Comparison of ENCODE assay signal across 27 cellular contexts in the genomic region with DNA sequence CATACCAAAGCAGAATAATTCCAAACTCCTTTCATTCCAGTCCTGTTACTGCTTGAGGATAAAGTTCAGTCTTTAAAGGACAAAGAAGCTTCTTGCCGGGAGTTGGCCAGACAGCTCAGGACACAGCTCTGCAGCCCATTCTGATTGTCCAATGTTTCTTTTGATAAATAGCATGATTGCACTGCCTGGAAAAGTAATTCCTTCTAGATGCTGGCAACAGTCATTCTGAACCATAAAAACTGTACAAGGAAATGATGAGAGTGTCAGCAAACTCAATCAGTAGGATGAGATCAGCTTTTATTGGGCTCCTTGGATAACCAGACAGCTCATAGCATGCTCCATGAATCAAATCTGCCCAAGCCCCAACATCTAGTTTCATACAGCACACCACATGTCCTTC.
DNase-seq lines count a peak whose midpoint lies in the region; ATAC-seq and TF ChIP-seq lines count a peak whose summit lies in the region.
"Had no signal": no experiment of that assay in that cellular context is flagged by ENCODE, and none has a peak within 500 bp of the region (broad histone marks: within the 10 kb centered on the region; RNA-seq: fewer than 3 reads in every experiment).

No MANE protein-coding gene starts in this region.

- peak overlapping the region; percentile 67 for H3K9ac ChIP-seq in GM23248

- WGBS in GM23248 (ENCODE audit: low coverage in 1 of 2, low lambda C conversion rate in 2 of 2, missing lambda C conversion rate in 2 of 2), 2 experiments: 0% methylated on average over 1 of the region's 1 CpG

- H3K36me3 ChIP-seq in GM23248 (ENCODE audit: low read depth) (no peaks in the 10 kb centered on the region), gastrocnemius medialis (no peaks in the 10 kb centered on the region), HAP-1 (replicated peaks) (no peaks in the 10 kb centered on the region)
- H3K36me3 ChIP-seq: pancreas, thoracic aorta, uterus had no signal

- intact Hi-C loops in gastrocnemius medialis (cut with DNase I; ENCODE audit: low total_unique reads) (no loop called here), sciatic nerve (cut with DNase I) (no loop called here)

- H3K79me2 ChIP-seq in GM23248 (ENCODE audit: insufficient read depth): no peaks in the 10 kb centered on the region

- TF ChIP-seq CTCF in gastrocnemius medialis (IDR thresholded peaks at IDR 0.05 in 4 of 5, conservative IDR thresholded peaks at IDR 0.05 in 1 of 5): no peak

- no peaks in the 10 kb centered on the region for H3K9me2 ChIP-seq in GM23248 (ENCODE audit: insufficient read depth)

- in situ Hi-C loops in GM23248 (cut with MboI) (no loop called here), gastrocnemius medialis (cut with MboI; ENCODE audit: low sequenced_read_pairs in 4 of 4) (no loop called here), HAP-1 (cut with MboI; ENCODE audit: low sequenced_read_pairs) (no loop called here)

- H2AFZ ChIP-seq in GM23248: peak overlapping the region; percentile 2; the same call in 1 of the 2 replicates

- DNase-seq in GM23248 (peak; percentile 79), astrocyte of the hippocampus (ENCODE audit: low read depth, low spot score) (peak; percentile 53), kidney tubule cell (ENCODE audit: low spot score) (peak; percentile 38), gastrocnemius medialis (no peak), HAP-1 (ENCODE audit: low spot score in 2 of 2) (no peak), sciatic nerve (ENCODE audit: low spot score) (no peak)
- DNase-seq: activated CD4-positive, alpha-beta T cell treated with anti-CD3 and anti-CD28 coated beads, Interleukin-2, amount 10 ng/mL, durations not matched to agents 24 days and 14 days; activated gamma-delta T cell; activated T-cell treated with anti-CD3 and anti-CD28 coated beads, Interleukin-2, amount 50 U/mL, for 1 hour; body of pancreas; cerebellar nuclear complex; mucosa of descending colon; NCI-H1092; NCI-H1694 treated with DMSO at 0.1 percent for 48 hours; NCI-H524 treated with DMSO at 0.1 percent for 48 hours; pancreas; right cardiac atrium; SHP77; stimulated activated naive CD4-positive, alpha-beta T cell treated with Interleukin-2 at 50 U/mL for 16 hours; SW 1271; T-helper 9 cell; uterus had no signal

- peaks cover 47% of the 10 kb centered on the region for H3F3A ChIP-seq in GM23248 (ENCODE audit: insufficient read depth)

- no peaks in the 10 kb centered on the region for H3K27me3 ChIP-seq in GM23248 (replicated peaks; ENCODE audit: insufficient read depth)
- no peaks in the 10 kb centered on the region for H3K27me3 ChIP-seq in gastrocnemius medialis
- no peaks in the 10 kb centered on the region for H3K27me3 ChIP-seq in HAP-1 (ENCODE audit: low read depth)
- H3K27me3 ChIP-seq: body of pancreas, pancreas, uterus had no signal

- TF ChIP-seq POLR2A in gastrocnemius medialis (IDR thresholded peaks at IDR 0.05): no peak

- no peaks in the 10 kb centered on the region for H4K20me1 ChIP-seq in GM23248 (ENCODE audit: insufficient read depth)

- H3K27ac ChIP-seq in GM23248 (peak overlapping the region; percentile 87), gastrocnemius medialis (no peak overlapping the region)
- H3K27ac ChIP-seq: body of pancreas, HL-60, pancreas, thoracic aorta, uterus had no signal

- H3K4me1 ChIP-seq in GM23248 (ENCODE audit: insufficient read depth) (peaks cover 54% of the 10 kb centered on the region), gastrocnemius medialis (peaks cover 14 to 20% of the 10 kb centered on the region in 2 donors), HAP-1 (no peaks in the 10 kb centered on the region)
- H3K4me1 ChIP-seq: body of pancreas, pancreas, uterus had no signal

- H3K4me2 ChIP-seq in GM23248 (ENCODE audit: unreplicated experiment): peak overlapping the region; percentile 86

- H3K4me3 ChIP-seq in GM23248 (peak overlapping the region; percentile 63), gastrocnemius medialis (no peak overlapping the region), HAP-1 (no peak overlapping the region)
- H3K4me3 ChIP-seq: body of pancreas, lung, mucosa of descending colon, pancreas, thoracic aorta, uterus had no signal

- ATAC-seq in gastrocnemius medialis (no peak), GM18861 (IDR thresholded peaks at IDR 0.05; ENCODE audit: unreplicated experiment) (no peak), sciatic nerve (no peak)
- ATAC-seq: body of pancreas; mucosa of descending colon; natural killer cell treated with Interleukin-12 subunit alpha and Interleukin-12 subunit beta and Interleukin-15 and Interleukin-18, amount 100 ng/mL, for 72 hours; pancreas; right cardiac atrium had no signal

- no peaks in the 10 kb centered on the region for H3K9me3 ChIP-seq in GM23248 (ENCODE audit: low read depth)
- no peaks in the 10 kb centered on the region for H3K9me3 ChIP-seq in gastrocnemius medialis
- H3K9me3 ChIP-seq in HAP-1: no peaks in the 10 kb centered on the region
- H3K9me3 ChIP-seq: body of pancreas, mucosa of descending colon, pancreas, thoracic aorta, uterus had no signal

Comparison
In these comparisons a context has a peak if more than half of its experiments do, and no peak if none do; other contexts are left out.
1. DNase-seq: peak in GM23248 (single experiment), astrocyte of the hippocampus (single experiment) and kidney tubule cell (single experiment); none in gastrocnemius medialis (0 of 2), HAP-1 (0 of 2) and sciatic nerve (single experiment).